In genomic region chr16:17224350-17224749, GRCh38 we compare ENCODE assay signal across 15 cellular contexts.
DNase-seq lines count a peak whose midpoint lies in the region; ATAC-seq and TF ChIP-seq lines count a peak whose summit lies in the region.
"Had no signal": no experiment of that assay in that cellular context is flagged by ENCODE, and none has a peak within 500 bp of the region (broad histone marks: within the 10 kb centered on the region; RNA-seq: fewer than 3 reads in every experiment).

No MANE protein-coding gene starts in this region.

- no peak for DNase-seq in psoas muscle
- DNase-seq in effector memory CD4-positive, alpha-beta T cell: no peak
- DNase-seq in upper lobe of left lung: no peak
- DNase-seq: activated CD4-positive, alpha-beta T cell treated with anti-CD3 and anti-CD28 coated beads, Interleukin-2, amount 50 U/mL, for 48 hours; activated naive CD4-positive, alpha-beta T cell treated with anti-CD3 and anti-CD28 coated beads for 36 hours; activated T-cell treated with anti-CD3 and anti-CD28 coated beads, Interleukin-2, amount 50 U/mL, for 24 hours; naive thymus-derived CD4-positive, alpha-beta T cell; stimulated activated CD4-positive, alpha-beta T cell treated with anti-CD3 and anti-CD28 coated beads, Interleukin-4, amount 100 ng/mL, for 1 hour had no signal

- peaks cover 0 to 6% (median 0%) of the 10 kb centered on the region in 11 experiments; a peak in 2 of 22 replicates for H3K9me3 ChIP-seq in BLaER1 treated with 17β-estradiol and CSF1 and Interleukin-3, amounts not matched to agents 10 nM and 100 nM (replicated peaks in 1 of 11)
- H3K9me3 ChIP-seq in psoas muscle (no peaks in the 10 kb centered on the region), upper lobe of left lung (no peaks in the 10 kb centered on the region)
- no peaks in the 10 kb centered on the region for H3K9me3 ChIP-seq in effector memory CD4-positive, alpha-beta T cell (ENCODE audit: control insufficient read depth, low read length)

- H3K4me1 ChIP-seq in BLaER1 treated with 17β-estradiol and CSF1 and Interleukin-3, amounts not matched to agents 10 nM and 100 nM: peaks cover 44 to 91% (median 70%) of the 10 kb centered on the region in 10 experiments
- peaks cover 65% of the 10 kb centered on the region for H3K4me1 ChIP-seq in KMS-11 (ENCODE audit: low read depth, poor library complexity, severe bottlenecking)
- H3K4me1 ChIP-seq in psoas muscle: peaks cover 27% of the 10 kb centered on the region
- no peaks in the 10 kb centered on the region for H3K4me1 ChIP-seq in effector memory CD4-positive, alpha-beta T cell (ENCODE audit: control insufficient read depth, insufficient read depth, low read length, poor library complexity, severe bottlenecking)
- peaks cover 8 to 17% (median 10%) of the 10 kb centered on the region in 4 donors for H3K4me1 ChIP-seq in upper lobe of left lung

- no peak overlapping the region; the same call in 1 of the 2 replicates for H2AFZ ChIP-seq in KMS-11 (ENCODE audit: low read depth)

- TF ChIP-seq CTCF in KMS-11 (conservative IDR thresholded peaks at IDR 0.05; ENCODE audit: low read depth, low read length): 0 out of 2 replicates have a peak, but pooled peaks have one; percentile 3
- TF ChIP-seq CTCF in brain (conservative IDR thresholded peaks at IDR 0.05): no peak
- no peak for TF ChIP-seq CTCF in psoas muscle (IDR thresholded peaks at IDR 0.05)
- no peak for TF ChIP-seq CTCF in upper lobe of left lung (IDR thresholded peaks at IDR 0.05)

- H3K27me3 Mint-ChIP-seq in brain: no peaks in the 10 kb centered on the region
- H3K27me3 Mint-ChIP-seq: activated T-cell treated with anti-CD3 and anti-CD28 coated beads, Interleukin-2, amount 50 U/mL, for 24 hours; naive thymus-derived CD4-positive, alpha-beta T cell; T-cell had no signal

- no peaks in the 10 kb centered on the region for H3K79me2 ChIP-seq in KMS-11 (ENCODE audit: insufficient read depth, low read depth)

- no peak overlapping the region for H3K4me3 Mint-ChIP-seq in brain
- H3K4me3 Mint-ChIP-seq: activated naive CD4-positive, alpha-beta T cell treated with anti-CD3 and anti-CD28 coated beads for 36 hours; activated T-cell treated with anti-CD3 and anti-CD28 coated beads, Interleukin-2, amount 50 U/mL, for 24 hours; T-cell had no signal

- H3K9ac ChIP-seq in BLaER1 treated with 17β-estradiol and CSF1 and Interleukin-3, amounts not matched to agents 10 nM and 100 nM: peak overlapping the region in 9 of 11 experiments; percentile 40 to 82 (median 77); a peak in 17 of 22 replicates
- peak overlapping the region; percentile 38 for H3K9ac ChIP-seq in KMS-11

- H3K27ac ChIP-seq in BLaER1 treated with 17β-estradiol and CSF1 and Interleukin-3, amounts not matched to agents 10 nM and 100 nM: peak overlapping the region; percentile 20 to 96 (median 89); a peak in 20 of 22 replicates
- peak overlapping the region; percentile 86 for H3K27ac ChIP-seq in KMS-11
- peak overlapping the region; percentile 56 for H3K27ac ChIP-seq in psoas muscle
- H3K27ac ChIP-seq in effector memory CD4-positive, alpha-beta T cell (ENCODE audit: insufficient read depth, low read length, poor library complexity, severe bottlenecking): no peak overlapping the region
- no peak overlapping the region for H3K27ac ChIP-seq in upper lobe of left lung
- H3K27ac ChIP-seq: VCaP had no signal

- no peak for TF ChIP-seq EP300 in upper lobe of left lung (IDR thresholded peaks at IDR 0.05)

- H3K4me3 ChIP-seq in BLaER1 treated with 17β-estradiol and CSF1 and Interleukin-3, amounts not matched to agents 10 nM and 100 nM: peak overlapping the region in 2 of 10 experiments; percentile 17 to 26; a peak in 2 of 20 replicates
- H3K4me3 ChIP-seq in KMS-11 (IDR thresholded peaks at IDR 0.05; ENCODE audit: insufficient read depth, low read depth, low read length) (no peak overlapping the region), psoas muscle (no peak overlapping the region), upper lobe of left lung (no peak overlapping the region)
- no peak overlapping the region for H3K4me3 ChIP-seq in effector memory CD4-positive, alpha-beta T cell (ENCODE audit: insufficient read depth, low read depth, low read length, poor library complexity, severe bottlenecking)
- H3K4me3 ChIP-seq: smooth muscle cell had no signal

- H3K27me3 ChIP-seq in BLaER1 treated with 17β-estradiol and CSF1 and Interleukin-3, amounts not matched to agents 10 nM and 100 nM: no peaks in the 10 kb centered on the region
- no peaks in the 10 kb centered on the region for H3K27me3 ChIP-seq in KMS-11 (ENCODE audit: insufficient read depth, low read depth)
- no peaks in the 10 kb centered on the region for H3K27me3 ChIP-seq in psoas muscle (ENCODE audit: insufficient read depth in 3 of 3, low read length in 2 of 3)
- no peaks in the 10 kb centered on the region for H3K27me3 ChIP-seq in effector memory CD4-positive, alpha-beta T cell (replicated peaks; ENCODE audit: control insufficient read depth, insufficient read depth, low read length, poor library complexity, severe bottlenecking)
- H3K27me3 ChIP-seq in upper lobe of left lung: no peaks in the 10 kb centered on the region

- 54 to 60% (median 57%) methylated on average over 5 of the region's 5 CpGs for whole genome bisulfite sequencing in psoas muscle, 3 donors
- 80 to 83% methylated on average over 5 of the region's 5 CpGs for WGBS in upper lobe of left lung, 2 donors

- H3K36me3 ChIP-seq in BLaER1 treated with 17β-estradiol and CSF1 and Interleukin-3, amounts not matched to agents 10 nM and 100 nM: peaks cover 0 to 63% (median 35%) of the 10 kb centered on the region in 11 experiments; a peak in 18 of 22 replicates
- H3K36me3 ChIP-seq in KMS-11 (ENCODE audit: insufficient read depth) (no peaks in the 10 kb centered on the region), psoas muscle (ENCODE audit: insufficient read depth in 1 of 2, low read depth in 1 of 2) (no peaks in the 10 kb centered on the region), upper lobe of left lung (no peaks in the 10 kb centered on the region)
- H3K36me3 ChIP-seq in effector memory CD4-positive, alpha-beta T cell (ENCODE audit: control insufficient read depth, insufficient read depth, low read length): no peaks in the 10 kb centered on the region

- H3K36me3 Mint-ChIP-seq in brain: peaks cover 9% of the 10 kb centered on the region

- intact Hi-C loops in psoas muscle (cut with DNase I): no loop called here

- peaks cover 0 to 4% (median 2%) of the 10 kb centered on the region in 5 experiments for H3K9me3 Mint-ChIP-seq in brain
- H3K9me3 Mint-ChIP-seq: activated naive CD4-positive, alpha-beta T cell treated with anti-CD3 and anti-CD28 coated beads for 36 hours; activated T-cell treated with anti-CD3 and anti-CD28 coated beads, Interleukin-2, amount 50 U/mL, for 24 hours; T-cell had no signal

- TF ChIP-seq POLR2A in upper lobe of left lung (IDR thresholded peaks at IDR 0.05): no peak

- ATAC-seq in psoas muscle (no peak), upper lobe of left lung (ENCODE audit: low FRiP score in 2 of 2) (no peak), HG03175 (IDR thresholded peaks at IDR 0.05; ENCODE audit: unreplicated experiment) (no peak)

- peak overlapping the region in 3 of 5 experiments; percentile 9 to 78 (median 70) for H3K27ac Mint-ChIP-seq in brain
- H3K27ac Mint-ChIP-seq: activated naive CD4-positive, alpha-beta T cell treated with anti-CD3 and anti-CD28 coated beads for 36 hours; T-cell had no signal

- H3K4me2 ChIP-seq in BLaER1 treated with 17β-estradiol and CSF1 and Interleukin-3, amounts not matched to agents 10 nM and 100 nM: peak overlapping the region; percentile 49 to 84 (median 76)
- H3K4me2 ChIP-seq in KMS-11: peak overlapping the region; percentile 90
- H3K4me2 ChIP-seq: smooth muscle cell had no signal

- H4K20me1 ChIP-seq in BLaER1 treated with 17β-estradiol and CSF1 and Interleukin-3, amounts not matched to agents 10 nM and 100 nM: no peaks in the 10 kb centered on the region; a peak in 2 of 22 replicates
- no peaks in the 10 kb centered on the region for H4K20me1 ChIP-seq in KMS-11 (ENCODE audit: insufficient read depth)

- H3K4me1 Mint-ChIP-seq in brain: peaks cover 44% of the 10 kb centered on the region

Comparison
In these comparisons a context has a peak if more than half of its experiments do, and no peak if none do; other contexts are left out.
1. H3K27ac ChIP-seq: peak in BLaER1 treated with 17β-estradiol and CSF1 and Interleukin-3, amounts not matched to agents 10 nM and 100 nM (11 of 11), KMS-11 (single experiment) and psoas muscle (single experiment); none in effector memory CD4-positive, alpha-beta T cell (single experiment) and upper lobe of left lung (0 of 4).